In genomic region chr3:105039004-105039403, GRCh38 we compare ENCODE assay signal across 1 cellular context.
TF ChIP-seq lines count a peak whose summit lies in the region.

No MANE protein-coding gene starts in this region.

TF ChIP-seq in IMR-90, 13 proteins besides CTCF, POLR2A, EP300 and RAD21 (continued from another document):
- TF ChIP-seq MAZ (IDR thresholded peaks at IDR 0.05; ENCODE audit: borderline replicate concordance, low read depth, low read length) (no peak), SMC3 (IDR thresholded peaks at IDR 0.05; ENCODE audit: low read depth, low read length) (no peak), NFE2L2 (IDR thresholded peaks at IDR 0.05; ENCODE audit: low read depth, low read length) (no peak), USF2 (IDR thresholded peaks at IDR 0.05; ENCODE audit: low read depth, low read length) (no peak), MAFK (IDR thresholded peaks at IDR 0.05; ENCODE audit: low read depth, low read length) (no peak), BHLHE40 (IDR thresholded peaks at IDR 0.05; ENCODE audit: low read depth, low read length) (no peak), CEBPB (IDR thresholded peaks at IDR 0.05; ENCODE audit: low read depth, low read length) (no peak), ELK1 (IDR thresholded peaks at IDR 0.05; ENCODE audit: borderline replicate concordance, low read depth, low read length) (no peak)
